ENCODE assay signal across 17 cellular contexts in genomic region chr4:7063362-7063761, GRCh38. TPM values are rescaled to one million over a fixed set of nuclear protein-coding genes. Genes with fewer than 3 reads are reported as not detected.
A peak's percentile ranks its signal among the peaks of the same experiment; 100 is the strongest.
DNase-seq lines count a peak whose midpoint lies in the region; ATAC-seq and TF ChIP-seq lines count a peak whose summit lies in the region.
"Had no signal": no experiment of that assay in that cellular context is flagged by ENCODE, and none has a peak within 500 bp of the region (broad histone marks: within the 10 kb centered on the region; RNA-seq: fewer than 3 reads in every experiment).

No MANE protein-coding gene starts in this region.

- no peaks in the 10 kb centered on the region for H3K27me3 ChIP-seq in GM23338 (ENCODE audit: insufficient read depth)
- H3K27me3 ChIP-seq: BLaER1, SJSA1 had no signal

- DNase-seq in DMS 273 (lab: John Stamatoyannopoulos, UW; ENCODE audit: unreplicated experiment): peak; percentile 15
- DNase-seq in DMS 273 treated with DMSO at 0.1 percent for 48 hours (lab: John Stamatoyannopoulos, UW): no peak
- no peak for DNase-seq in activated naive CD4-positive, alpha-beta T cell treated with anti-CD3 and anti-CD28 coated beads for 36 hours
- no peak for DNase-seq in activated naive CD4-positive, alpha-beta T cell treated with Interleukin-2 at 50 U/mL for 16 hours
- DNase-seq in activated CD8-positive, alpha-beta T cell treated with anti-CD3 and anti-CD28 coated beads, Interleukin-2, amount 10 ng/mL, durations not matched to agents 7 days and 5 days: no peak
- no peak for DNase-seq in stimulated activated effector memory CD8-positive, alpha-beta T cell treated with anti-CD3 and anti-CD28 coated beads, Interleukin-12 subunit alpha, Interleukin-12 subunit beta, amount 100 ng/mL, for 72 hours (ENCODE audit: low spot score in 2 of 2)
- no peak for DNase-seq in GM23338 (ENCODE audit: low spot score)
- no peak for DNase-seq in DMS79 treated with DMSO at 0.1 percent for 48 hours (lab: John Stamatoyannopoulos, UW)
- DNase-seq: Karpas-422; NCI-H2029; NK-92 treated with Interleukin-12 subunit alpha and Interleukin-12 subunit beta, amount 100 ng/mL, for 24 hours; OCI-M1; RPMI8226 had no signal

- ATAC-seq in activated CD8-positive, alpha-beta T cell treated with anti-CD3 and anti-CD28 coated beads, Interleukin-2, amount 10 ng/mL, durations not matched to agents 7 days and 5 days: no peak
- no peak for ATAC-seq in stimulated activated effector memory CD8-positive, alpha-beta T cell treated with anti-CD3 and anti-CD28 coated beads, Interleukin-12 subunit alpha, Interleukin-12 subunit beta, amount 100 ng/mL, for 72 hours
- ATAC-seq in GM23338: no peak
- ATAC-seq: HepG2 had no signal

- H3K27ac Mint-ChIP-seq in activated naive CD4-positive, alpha-beta T cell treated with anti-CD3 and anti-CD28 coated beads for 36 hours: peak overlapping the region; percentile 2
- H3K27ac Mint-ChIP-seq in activated CD8-positive, alpha-beta T cell treated with anti-CD3 and anti-CD28 coated beads, Interleukin-2, amount 10 ng/mL, durations not matched to agents 7 days and 5 days: peak overlapping the region; percentile 22
- peak overlapping the region; percentile 68 for H3K27ac Mint-ChIP-seq in stimulated activated effector memory CD8-positive, alpha-beta T cell treated with anti-CD3 and anti-CD28 coated beads, Interleukin-12 subunit alpha, Interleukin-12 subunit beta, amount 100 ng/mL, for 72 hours
- H3K27ac Mint-ChIP-seq in GM23338: no peak overlapping the region

- no peak overlapping the region for H3K4me3 ChIP-seq in GM23338
- H3K4me3 ChIP-seq: BLaER1, SJSA1 had no signal

- intact Hi-C loops in activated naive CD4-positive, alpha-beta T cell treated with anti-CD3 and anti-CD28 coated beads for 36 hours (cut with micrococcal nuclease): no loop called here

- peaks cover 46% of the 10 kb centered on the region for H3K79me2 ChIP-seq in GM23338 (replicated peaks; ENCODE audit: insufficient read depth)

- peaks cover 34% of the 10 kb centered on the region for H3K36me3 ChIP-seq in GM23338 (ENCODE audit: insufficient read depth)

- peaks cover 55% of the 10 kb centered on the region for H4K20me1 ChIP-seq in GM23338 (replicated peaks; ENCODE audit: insufficient read depth)

- H3F3A ChIP-seq in GM23338 (replicated peaks; ENCODE audit: low read depth): peaks cover 9% of the 10 kb centered on the region; the same call in 1 of the 2 replicates

- peaks cover 32% of the 10 kb centered on the region for H3K4me1 Mint-ChIP-seq in activated naive CD4-positive, alpha-beta T cell treated with anti-CD3 and anti-CD28 coated beads for 36 hours (ENCODE audit: low read depth)
- peaks cover 23% of the 10 kb centered on the region for H3K4me1 Mint-ChIP-seq in activated CD8-positive, alpha-beta T cell treated with anti-CD3 and anti-CD28 coated beads, Interleukin-2, amount 10 ng/mL, durations not matched to agents 7 days and 5 days (ENCODE audit: low read depth)
- H3K4me1 Mint-ChIP-seq in stimulated activated effector memory CD8-positive, alpha-beta T cell treated with anti-CD3 and anti-CD28 coated beads, Interleukin-12 subunit alpha, Interleukin-12 subunit beta, amount 100 ng/mL, for 72 hours: peaks cover 52% of the 10 kb centered on the region
- H3K4me1 Mint-ChIP-seq in GM23338: peaks cover 14% of the 10 kb centered on the region

- no peaks in the 10 kb centered on the region for H3K27me3 Mint-ChIP-seq in activated naive CD4-positive, alpha-beta T cell treated with anti-CD3 and anti-CD28 coated beads for 36 hours (ENCODE audit: low read depth)
- no peaks in the 10 kb centered on the region for H3K27me3 Mint-ChIP-seq in activated CD8-positive, alpha-beta T cell treated with anti-CD3 and anti-CD28 coated beads, Interleukin-2, amount 10 ng/mL, durations not matched to agents 7 days and 5 days (ENCODE audit: low read depth)
- peaks cover 7% of the 10 kb centered on the region for H3K27me3 Mint-ChIP-seq in GM23338 (ENCODE audit: insufficient read depth, low read depth, poor library complexity)

- no peak overlapping the region for H3K4me3 Mint-ChIP-seq in activated naive CD4-positive, alpha-beta T cell treated with anti-CD3 and anti-CD28 coated beads for 36 hours
- no peak overlapping the region for H3K4me3 Mint-ChIP-seq in activated CD8-positive, alpha-beta T cell treated with anti-CD3 and anti-CD28 coated beads, Interleukin-2, amount 10 ng/mL, durations not matched to agents 7 days and 5 days
- no peak overlapping the region for H3K4me3 Mint-ChIP-seq in stimulated activated effector memory CD8-positive, alpha-beta T cell treated with anti-CD3 and anti-CD28 coated beads, Interleukin-12 subunit alpha, Interleukin-12 subunit beta, amount 100 ng/mL, for 72 hours
- no peak overlapping the region for H3K4me3 Mint-ChIP-seq in GM23338

- no peak overlapping the region for H3K27ac ChIP-seq in GM23338 (ENCODE audit: low read depth)
- H3K27ac ChIP-seq: 22Rv1, BLaER1, SJSA1 had no signal

- H3K36me3 Mint-ChIP-seq in activated naive CD4-positive, alpha-beta T cell treated with anti-CD3 and anti-CD28 coated beads for 36 hours (ENCODE audit: low read depth): peaks cover 47% of the 10 kb centered on the region
- peaks cover 68% of the 10 kb centered on the region for H3K36me3 Mint-ChIP-seq in activated CD8-positive, alpha-beta T cell treated with anti-CD3 and anti-CD28 coated beads, Interleukin-2, amount 10 ng/mL, durations not matched to agents 7 days and 5 days (ENCODE audit: low read depth)
- H3K36me3 Mint-ChIP-seq in stimulated activated effector memory CD8-positive, alpha-beta T cell treated with anti-CD3 and anti-CD28 coated beads, Interleukin-12 subunit alpha, Interleukin-12 subunit beta, amount 100 ng/mL, for 72 hours: peaks cover 99% of the 10 kb centered on the region
- H3K36me3 Mint-ChIP-seq in GM23338 (ENCODE audit: low read depth): peaks cover 61% of the 10 kb centered on the region

- 0 out of 2 replicates have a peak, but pooled peaks cover 11% of the 10 kb centered on the region for H3K4me1 ChIP-seq in GM23338 (ENCODE audit: insufficient read depth)

- H3K9me3 Mint-ChIP-seq in activated naive CD4-positive, alpha-beta T cell treated with anti-CD3 and anti-CD28 coated beads for 36 hours: no peaks in the 10 kb centered on the region
- H3K9me3 Mint-ChIP-seq in activated CD8-positive, alpha-beta T cell treated with anti-CD3 and anti-CD28 coated beads, Interleukin-2, amount 10 ng/mL, durations not matched to agents 7 days and 5 days (ENCODE audit: insufficient read depth): no peaks in the 10 kb centered on the region
- no peaks in the 10 kb centered on the region for H3K9me3 Mint-ChIP-seq in stimulated activated effector memory CD8-positive, alpha-beta T cell treated with anti-CD3 and anti-CD28 coated beads, Interleukin-12 subunit alpha, Interleukin-12 subunit beta, amount 100 ng/mL, for 72 hours
- H3K9me3 Mint-ChIP-seq in GM23338: no peaks in the 10 kb centered on the region

- CTCF ChIA-PET in activated naive CD4-positive, alpha-beta T cell treated with anti-CD3 and anti-CD28 coated beads for 36 hours (lab: Charles Lee): interaction anchor here (1.2 to 12.8 kb wide), 2 partner anchors 14 to 20 kb away, joined by 3 to 155 read pairs; partner anchors contain the start of gene TADA2B
- CTCF ChIA-PET in activated CD8-positive, alpha-beta T cell treated with anti-CD3 and anti-CD28 coated beads, Interleukin-2, amount 10 ng/mL, durations not matched to agents 7 days and 5 days (lab: Charles Lee): interaction anchor here (0.8 to 11.7 kb wide), 2 partner anchors 13 to 21 kb away, joined by 3 to 172 read pairs; partner anchors contain the start of gene TADA2B

- H3K4me2 ChIP-seq in GM23338: no peak overlapping the region
- H3K4me2 ChIP-seq: BLaER1 had no signal

- no peak for TF ChIP-seq CTCF in GM23338 (conservative IDR thresholded peaks at IDR 0.05; ENCODE audit: low read depth in 2 of 2)

- H2AFZ ChIP-seq in GM23338: no peak overlapping the region

- no peaks in the 10 kb centered on the region for H3K9me2 ChIP-seq in GM23338 (ENCODE audit: insufficient read depth)

- POLR2A ChIA-PET in activated CD8-positive, alpha-beta T cell treated with anti-CD3 and anti-CD28 coated beads, Interleukin-2, amount 10 ng/mL, durations not matched to agents 7 days and 5 days (lab: Charles Lee): interaction anchor here (0.8 kb wide), 1 partner anchor 9 kb away, joined by 3 read pairs; no protein-coding TSS in a partner anchor

TF ChIP-seq in GM23338, 12 proteins besides CTCF, POLR2A, EP300 and RAD21 (continues in another document):
- TF ChIP-seq NANOG (IDR thresholded peaks at IDR 0.05; ENCODE audit: borderline replicate concordance) (no peak), ZNF331 (CRISPR knock-in tag; IDR thresholded peaks at IDR 0.05; ENCODE audit: low read depth) (no peak)

RNA-seq across cellular contexts. Expression of gene GRPEL1, which starts 4.5 kb away (rescaled TPM):
- total RNA-seq in activated naive CD4-positive, alpha-beta T cell treated with anti-CD3 and anti-CD28 coated beads for 36 hours: 10 to 100 TPM; 53.7 to 53.9 TPM
- total RNA-seq in activated CD8-positive, alpha-beta T cell treated with anti-CD3 and anti-CD28 coated beads, Interleukin-2, amount 10 ng/mL, durations not matched to agents 7 days and 5 days: 10 to 100 TPM; 43.1 to 49.4 TPM
- total RNA-seq in GM23338 (2014; rRNA removed; shearing (Covaris generic)): 27.4 and 27.6 TPM in 2 replicates
- polyA plus RNA-seq in GM23338 (2016; fragmentation: Nextera tagmentation; extraction: Ambion mirVana): 108 and 112 TPM in 2 replicates

RNA-seq across cellular contexts. Expression of gene TADA2B, which starts 20.2 kb away (rescaled TPM):
- total RNA-seq in activated naive CD4-positive, alpha-beta T cell treated with anti-CD3 and anti-CD28 coated beads for 36 hours: 1 to 10 TPM; 8.2 to 9.9 TPM
- 10 to 100 TPM; 16.6 to 16.8 TPM for total RNA-seq in activated CD8-positive, alpha-beta T cell treated with anti-CD3 and anti-CD28 coated beads, Interleukin-2, amount 10 ng/mL, durations not matched to agents 7 days and 5 days
- total RNA-seq in GM23338 (2014; rRNA removed; shearing (Covaris generic)): 11.4 and 12.0 TPM in 2 replicates
- 3.0 and 3.6 TPM in 2 replicates for polyA plus RNA-seq in GM23338 (2016; fragmentation: Nextera tagmentation; extraction: Ambion mirVana)
